In the genomic region with DNA sequence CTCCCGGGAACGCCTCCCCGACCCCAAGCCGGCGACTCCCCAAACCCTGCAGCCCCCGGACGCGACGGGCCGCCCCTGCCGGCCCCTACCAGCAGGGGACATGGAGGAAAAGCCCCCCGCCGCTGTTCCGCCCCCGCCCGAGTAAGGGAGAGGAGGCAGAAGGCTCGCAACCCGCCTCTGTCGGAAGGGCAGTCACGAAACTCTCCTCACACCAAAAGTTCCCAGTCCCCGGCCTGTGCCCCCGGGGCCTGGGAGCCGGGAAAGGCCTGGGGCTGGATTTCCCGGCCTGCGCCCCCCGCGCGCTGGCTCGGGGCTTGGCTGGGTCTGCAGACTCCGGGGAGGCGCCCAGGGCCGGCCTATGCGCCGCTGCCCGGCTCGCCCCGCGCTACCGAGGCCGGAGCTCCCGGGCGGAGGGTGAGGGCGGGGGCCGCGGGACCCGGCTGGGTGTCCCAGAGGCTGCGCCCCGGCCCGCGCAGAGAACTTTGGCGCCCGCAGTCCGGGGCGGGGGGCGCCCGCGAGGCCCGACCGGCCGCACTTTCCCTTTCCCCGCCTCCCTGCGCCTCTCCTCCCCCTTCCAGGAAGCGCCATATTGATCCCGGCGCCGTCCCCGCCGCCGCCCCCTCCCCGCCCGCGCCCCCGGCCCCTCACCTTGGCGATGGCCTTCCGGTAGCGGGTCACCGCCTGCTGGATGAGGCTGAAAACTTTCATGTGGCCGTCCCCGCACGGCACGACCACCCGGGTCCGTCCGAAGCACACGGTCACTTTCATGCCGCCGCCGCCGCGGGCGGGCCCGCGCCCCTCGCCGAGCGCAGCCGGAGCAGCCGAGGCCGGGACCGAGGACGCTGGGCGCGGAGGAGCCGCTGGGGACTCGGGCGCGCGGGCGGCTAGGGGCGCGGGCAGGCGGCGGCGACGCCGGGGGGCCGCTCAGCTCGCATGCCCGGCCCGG, we compare ENCODE assay signal across 8 cellular contexts. TPM values are rescaled to one million over a fixed set of nuclear protein-coding genes. Genes with fewer than 3 reads are reported as not detected.
DNase-seq lines count a peak whose midpoint lies in the region; ATAC-seq and TF ChIP-seq lines count a peak whose summit lies in the region.

No MANE protein-coding gene starts in this region.

- DNase-seq in AG09309 (ENCODE audit: low read depth): no peak
- peak; percentile 34 for DNase-seq in KBM-7
- peak; percentile 57 to 73 (median 60) for DNase-seq in body of pancreas
- peak; percentile 72 for DNase-seq in iPS-NIHi7 (ENCODE audit: extremely low spot score)
- no peak for DNase-seq in stimulated activated effector memory CD8-positive, alpha-beta T cell treated with anti-CD3 and anti-CD28 coated beads, Interleukin-12 subunit alpha, Interleukin-12 subunit beta, amount 100 ng/mL, for 72 hours (ENCODE audit: low spot score in 2 of 2)
- no peak for DNase-seq in CD14-positive monocyte (ENCODE audit: low spot score)
- no peak for DNase-seq in NCI-H1048 (lab: John Stamatoyannopoulos, UW)

- 1% methylated on average over 93 of the region's 120 CpGs; no CpG with 5 or more reads in 1 of the 2 donors for WGBS in body of pancreas, 2 donors

- H3K4me3 Mint-ChIP-seq in stimulated activated effector memory CD8-positive, alpha-beta T cell treated with anti-CD3 and anti-CD28 coated beads, Interleukin-12 subunit alpha, Interleukin-12 subunit beta, amount 100 ng/mL, for 72 hours: peak overlapping the region; percentile 3
- peak overlapping the region in 1 of 2 donors; percentile 74 for H3K4me3 Mint-ChIP-seq in CD14-positive monocyte

- no peaks in the 10 kb centered on the region for H3K36me3 Mint-ChIP-seq in stimulated activated effector memory CD8-positive, alpha-beta T cell treated with anti-CD3 and anti-CD28 coated beads, Interleukin-12 subunit alpha, Interleukin-12 subunit beta, amount 100 ng/mL, for 72 hours
- no peaks in the 10 kb centered on the region for H3K36me3 Mint-ChIP-seq in CD14-positive monocyte

- peak; percentile 26 for ATAC-seq in GM19025 (IDR thresholded peaks at IDR 0.05; ENCODE audit: low read depth, unreplicated experiment)
- peak; percentile 66 for ATAC-seq in body of pancreas
- ATAC-seq in stimulated activated effector memory CD8-positive, alpha-beta T cell treated with anti-CD3 and anti-CD28 coated beads, Interleukin-12 subunit alpha, Interleukin-12 subunit beta, amount 100 ng/mL, for 72 hours: no peak

- peaks cover 1% of the 10 kb centered on the region for H3K4me1 Mint-ChIP-seq in stimulated activated effector memory CD8-positive, alpha-beta T cell treated with anti-CD3 and anti-CD28 coated beads, Interleukin-12 subunit alpha, Interleukin-12 subunit beta, amount 100 ng/mL, for 72 hours
- H3K4me1 Mint-ChIP-seq in CD14-positive monocyte: no peaks in the 10 kb centered on the region

- peak overlapping the region; percentile 76 for H3K4me3 ChIP-seq in AG09309 (ENCODE audit: control insufficient read depth, low read depth, low read length)
- H3K4me3 ChIP-seq in body of pancreas: peak overlapping the region; percentile 58 to 76

- TF ChIP-seq CTCF in AG09309 (IDR thresholded peaks at IDR 0.05; ENCODE audit: control insufficient read depth, insufficient read depth, low read depth, low read length, missing control alignments): no peak
- peak in 2 of 7 experiments; percentile 9 to 12 for TF ChIP-seq CTCF in body of pancreas (IDR thresholded peaks at IDR 0.05)
- no peak for TF ChIP-seq CTCF in CD14-positive monocyte (IDR thresholded peaks at IDR 0.05)

- in situ Hi-C loops in KBM-7 (cut with MboI; ENCODE audit: low pct_unique_long_range_greater_than_20kb, low sequenced_read_pairs): no loop called here

- H3K27ac Mint-ChIP-seq in stimulated activated effector memory CD8-positive, alpha-beta T cell treated with anti-CD3 and anti-CD28 coated beads, Interleukin-12 subunit alpha, Interleukin-12 subunit beta, amount 100 ng/mL, for 72 hours: no peak overlapping the region
- no peak overlapping the region for H3K27ac Mint-ChIP-seq in CD14-positive monocyte

- peak in 1 of 3 donors; percentile 8 for TF ChIP-seq POLR2A in body of pancreas (IDR thresholded peaks at IDR 0.05)

- peaks cover 45% of the 10 kb centered on the region for H3K4me1 ChIP-seq in body of pancreas

- no peaks in the 10 kb centered on the region for H3K9me3 Mint-ChIP-seq in stimulated activated effector memory CD8-positive, alpha-beta T cell treated with anti-CD3 and anti-CD28 coated beads, Interleukin-12 subunit alpha, Interleukin-12 subunit beta, amount 100 ng/mL, for 72 hours
- peaks cover 0 to 12% (median 4%) of the 10 kb centered on the region in 7 donors for H3K9me3 Mint-ChIP-seq in CD14-positive monocyte

- H3K27me3 Mint-ChIP-seq in CD14-positive monocyte (ENCODE audit: low read depth in 3 of 3): peaks cover 57 to 83% (median 75%) of the 10 kb centered on the region in 3 donors

- intact Hi-C loops in body of pancreas (cut with DNase I): no loop called here
- intact Hi-C loops in CD14-positive monocyte (cut with micrococcal nuclease): no loop called here

- H3K27ac ChIP-seq in body of pancreas: peak overlapping the region; percentile 76 to 93 (median 87)

- H3K27me3 ChIP-seq in body of pancreas: no peaks in the 10 kb centered on the region

- H3K36me3 ChIP-seq in body of pancreas (replicated peaks in 1 of 2; ENCODE audit: insufficient read depth in 1 of 2, low read depth in 2 of 2): no peaks in the 10 kb centered on the region

- H3K9me3 ChIP-seq in body of pancreas: no peaks in the 10 kb centered on the region

RNA-seq across cellular contexts. Expression of a gene that starts 0.6 kb away (rescaled TPM):
- 10 to 100 TPM; 36.1 to 48.5 TPM for total RNA-seq in body of pancreas
- under 1 TPM in 1 of 2 donors, not detected in 1; 0.51 TPM for polyA plus RNA-seq in CD14-positive monocyte

Comparison
In these comparisons a context has a peak if more than half of its experiments do, and no peak if none do; other contexts are left out.
1. DNase-seq: peak in KBM-7 (single experiment), body of pancreas (4 of 4) and iPS-NIHi7 (single experiment); none in AG09309 (single experiment), stimulated activated effector memory CD8-positive, alpha-beta T cell treated with anti-CD3 and anti-CD28 coated beads, Interleukin-12 subunit alpha, Interleukin-12 subunit beta, amount 100 ng/mL, for 72 hours (0 of 2), CD14-positive monocyte (single experiment) and NCI-H1048 (single experiment).